18 cellular contexts compared by ENCODE assay signal in the genomic region with DNA sequence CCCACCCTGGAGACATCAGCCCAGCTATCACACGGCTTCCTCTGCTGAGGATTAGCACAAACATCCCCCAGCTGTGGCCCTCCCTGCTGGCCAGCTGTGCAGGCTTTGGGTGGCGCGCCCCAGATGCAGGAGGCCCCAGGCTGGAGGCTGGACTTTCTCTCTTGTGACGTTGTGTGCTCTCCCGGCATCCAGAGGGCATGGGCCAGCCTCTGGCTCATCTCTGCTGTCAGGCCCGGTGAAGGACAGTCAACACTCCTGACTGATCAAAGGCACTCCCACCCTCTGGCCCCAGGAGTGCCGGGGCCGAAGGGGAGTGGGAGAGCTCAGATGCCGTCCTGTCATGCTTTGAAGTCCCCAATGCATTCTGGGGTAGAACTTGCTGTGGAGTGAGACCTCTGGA.
"Had no signal": no experiment of that assay in that cellular context is flagged by ENCODE, and none has a peak within 500 bp of the region (broad histone marks: within the 10 kb centered on the region; RNA-seq: fewer than 3 reads in every experiment).

No MANE protein-coding gene starts in this region.

- H3K9me3 Mint-ChIP-seq: naive thymus-derived CD4-positive, alpha-beta T cell had no signal

- FAIRE-seq: frontal cortex, islet of Langerhans, urothelium cell line had no signal

- H3K4me1 ChIP-seq: colonic mucosa, heart left ventricle, right atrium auricular region had no signal

- H3K27ac Mint-ChIP-seq: naive thymus-derived CD4-positive, alpha-beta T cell had no signal

- H3K9me3 ChIP-seq: colonic mucosa, heart left ventricle, ovary, right atrium auricular region had no signal

- H3K27me3 Mint-ChIP-seq: naive thymus-derived CD4-positive, alpha-beta T cell had no signal

- H3K4me2 ChIP-seq: smooth muscle cell had no signal

- DNase-seq: colonic mucosa; dermis blood vessel endothelial cell; effector CD4-positive, alpha-beta T cell; heart left ventricle; hypothalamus; left ventricle myocardium superior; mesendoderm; naive thymus-derived CD4-positive, alpha-beta T cell; ovary; stimulated activated CD4-positive, alpha-beta T cell treated with anti-CD3 and anti-CD28 coated beads, Interleukin-2, amount 100 ng/mL, for 48 hours; stimulated activated naive CD4-positive, alpha-beta T cell treated with Interleukin-2 at 50 U/mL for 16 hours; trophoblast cell had no signal

- ATAC-seq: naive thymus-derived CD4-positive, alpha-beta T cell had no signal

- H3K27me3 ChIP-seq: colonic mucosa, ovary, right atrium auricular region had no signal

- H3K36me3 ChIP-seq: colonic mucosa, heart left ventricle, ovary, right atrium auricular region had no signal

- H3K36me3 Mint-ChIP-seq: naive thymus-derived CD4-positive, alpha-beta T cell had no signal

- H3K4me3 ChIP-seq: colonic mucosa, heart left ventricle, lung, ovary, right atrium auricular region, smooth muscle cell had no signal

- H3K4me3 Mint-ChIP-seq: naive thymus-derived CD4-positive, alpha-beta T cell had no signal

- H3K27ac ChIP-seq: colonic mucosa, heart left ventricle, ovary, right atrium auricular region had no signal
